8 cellular contexts compared by ENCODE assay signal in genomic region chr1:221712776-221713431, GRCh38. TPM values are rescaled to one million over a fixed set of nuclear protein-coding genes. Genes with fewer than 3 reads are reported as not detected.
DNase-seq lines count a peak whose midpoint lies in the region; ATAC-seq and TF ChIP-seq lines count a peak whose summit lies in the region.

No MANE protein-coding gene starts in this region.

- TF ChIP-seq CTCF in tibial nerve (IDR thresholded peaks at IDR 0.05), result no peak

- H3K27ac ChIP-seq in tibial nerve, result peak overlapping the region in 2 of 4 donors; percentile 9 to 29

- no peaks in the 10 kb centered on the region for H3K9me3 Mint-ChIP-seq in activated naive CD8-positive, alpha-beta T cell treated with anti-CD3 and anti-CD28 coated beads, Interleukin-2, amount 10 ng/mL, durations not matched to agents 7 days and 5 days

- H3K4me3 ChIP-seq in tibial nerve, result no peak overlapping the region

- H3K27ac Mint-ChIP-seq in activated naive CD8-positive, alpha-beta T cell treated with anti-CD3 and anti-CD28 coated beads, Interleukin-2, amount 10 ng/mL, durations not matched to agents 7 days and 5 days, result peak overlapping the region; percentile 99

- peak; percentile 43; the same call in 1 of the 2 replicates for TF ChIP-seq POLR2A in Raji (IDR thresholded peaks at IDR 0.05; ENCODE audit: insufficient read depth, low read depth, low read length)
- no peak for TF ChIP-seq POLR2A in tibial nerve (IDR thresholded peaks at IDR 0.05)

- H3K4me3 Mint-ChIP-seq in activated naive CD8-positive, alpha-beta T cell treated with anti-CD3 and anti-CD28 coated beads, Interleukin-2, amount 10 ng/mL, durations not matched to agents 7 days and 5 days, result peak overlapping the region; percentile 83

- WGBS in tibial nerve, 2 donors, result 73 to 82% methylated on average over 3 of the region's 3 CpGs

- no peaks in the 10 kb centered on the region for H3K27me3 ChIP-seq in tibial nerve

- no peak for TF ChIP-seq EP300 in tibial nerve (IDR thresholded peaks at IDR 0.05)

- POLR2A ChIA-PET in activated naive CD8-positive, alpha-beta T cell treated with anti-CD3 and anti-CD28 coated beads, Interleukin-2, amount 10 ng/mL, durations not matched to agents 7 days and 5 days (lab: Charles Lee), result interaction anchor here (0.7 to 9.2 kb wide), 13 partner anchors 10 to 235 kb away, joined by 3 to 159 read pairs (median 4); partner anchors contain the start of gene DUSP10

- H3K9me3 ChIP-seq in tibial nerve, result no peaks in the 10 kb centered on the region

- peaks cover 79% of the 10 kb centered on the region for H3K4me1 Mint-ChIP-seq in activated naive CD8-positive, alpha-beta T cell treated with anti-CD3 and anti-CD28 coated beads, Interleukin-2, amount 10 ng/mL, durations not matched to agents 7 days and 5 days

- H3K36me3 Mint-ChIP-seq in activated naive CD8-positive, alpha-beta T cell treated with anti-CD3 and anti-CD28 coated beads, Interleukin-2, amount 10 ng/mL, durations not matched to agents 7 days and 5 days, result peaks cover 35% of the 10 kb centered on the region

- DNase-seq in activated naive CD8-positive, alpha-beta T cell treated with anti-CD3 and anti-CD28 coated beads, Interleukin-2, amount 10 ng/mL, durations not matched to agents 7 days and 5 days, result peak; percentile 79
- DNase-seq in stimulated activated CD4-positive, alpha-beta T cell treated with anti-CD3 and anti-CD28 coated beads, Interleukin-1b, Interleukin-23, amount 100 ng/mL, for 4 hours (ENCODE audit: low read depth in 2 of 2), result peak; percentile 30 to 47
- DNase-seq in DMS79 treated with DMSO at 0.1 percent for 48 hours (lab: John Stamatoyannopoulos, UW) (no peak), tibial nerve (ENCODE audit: low spot score in 2 of 2) (no peak), NCI-H146 (lab: John Stamatoyannopoulos, UW) (no peak)

- ATAC-seq in GM18519 (IDR thresholded peaks at IDR 0.05; ENCODE audit: low FRiP score, unreplicated experiment) (peak; percentile 41), HG02840 (IDR thresholded peaks at IDR 0.05; ENCODE audit: low FRiP score, unreplicated experiment) (peak; percentile 41)
- ATAC-seq in activated naive CD8-positive, alpha-beta T cell treated with anti-CD3 and anti-CD28 coated beads, Interleukin-2, amount 10 ng/mL, durations not matched to agents 7 days and 5 days (ENCODE audit: low read depth), result peak; percentile 81

- peaks cover 0 to 13% (median 5%) of the 10 kb centered on the region in 4 donors for H3K4me1 ChIP-seq in tibial nerve

- no peaks in the 10 kb centered on the region for H3K27me3 Mint-ChIP-seq in activated naive CD8-positive, alpha-beta T cell treated with anti-CD3 and anti-CD28 coated beads, Interleukin-2, amount 10 ng/mL, durations not matched to agents 7 days and 5 days

- no peaks in the 10 kb centered on the region for H3K36me3 ChIP-seq in tibial nerve

RNA-seq across cellular contexts. Expression of gene DUSP10, which starts 29.0 kb away (rescaled TPM):
- 10 to 100 TPM; 14.8 to 15.7 TPM for total RNA-seq in activated naive CD8-positive, alpha-beta T cell treated with anti-CD3 and anti-CD28 coated beads, Interleukin-2, amount 10 ng/mL, durations not matched to agents 7 days and 5 days
- 1 to 10 TPM; 3.8 to 7.3 (median 4.4) TPM for total RNA-seq in tibial nerve

Comparison
In these comparisons a context has a peak if more than half of its experiments do, and no peak if none do; other contexts are left out.
1. DNase-seq: peak in activated naive CD8-positive, alpha-beta T cell treated with anti-CD3 and anti-CD28 coated beads, Interleukin-2, amount 10 ng/mL, durations not matched to agents 7 days and 5 days (single experiment) and stimulated activated CD4-positive, alpha-beta T cell treated with anti-CD3 and anti-CD28 coated beads, Interleukin-1b, Interleukin-23, amount 100 ng/mL, for 4 hours (2 of 2); none in DMS79 treated with DMSO at 0.1 percent for 48 hours (single experiment), tibial nerve (0 of 2) and NCI-H146 (single experiment).
2. Peak in every context shown above with its lines, with median percentiles within 50 percentile points of each other: ATAC-seq.